In the genomic region with DNA sequence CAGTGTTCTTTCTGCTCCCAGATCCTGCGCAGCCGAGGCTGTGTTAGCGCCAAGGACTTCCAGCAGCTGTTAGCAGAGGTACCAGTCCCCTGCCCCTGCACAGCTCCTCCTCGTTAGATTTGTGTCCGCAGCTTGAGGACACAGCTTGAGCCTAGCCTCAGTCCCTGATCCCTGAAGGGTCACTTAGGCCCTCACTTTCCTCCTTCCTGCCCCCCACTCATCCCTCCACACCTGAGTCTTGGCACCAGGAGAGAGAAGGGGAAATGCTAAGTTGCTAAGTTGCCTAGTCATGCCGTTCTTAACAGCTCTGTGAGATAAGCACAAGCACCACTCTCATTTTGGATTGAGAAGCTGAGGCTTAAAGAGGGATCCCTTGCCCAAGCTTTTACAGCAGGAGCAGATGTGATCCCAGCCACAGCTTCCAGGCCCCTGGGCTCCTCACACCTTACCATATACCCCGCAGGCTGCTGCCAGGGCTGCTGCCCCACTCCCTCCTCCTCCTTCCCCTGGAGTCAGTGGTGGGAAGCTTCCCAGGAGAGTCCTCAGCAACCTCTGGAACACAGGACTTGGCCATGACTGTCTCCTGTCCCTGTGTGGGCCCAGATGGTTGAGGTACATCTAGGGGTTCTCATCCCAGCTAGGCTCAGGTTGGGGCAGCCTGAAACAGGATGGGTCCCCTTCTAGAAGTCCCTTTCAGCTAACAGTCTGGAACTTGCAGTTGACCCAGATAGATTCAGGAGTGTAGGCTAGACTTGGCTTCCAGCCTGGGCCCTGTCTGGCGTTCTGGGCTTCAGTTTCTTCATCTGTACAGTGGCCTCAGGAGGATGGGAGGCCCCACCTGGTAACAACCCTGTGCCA, we compare ENCODE assay signal across 8 cellular contexts. TPM values are rescaled to one million over a fixed set of nuclear protein-coding genes. Genes with fewer than 3 reads are reported as not detected.
DNase-seq lines count a peak whose midpoint lies in the region; ATAC-seq and TF ChIP-seq lines count a peak whose summit lies in the region.

No MANE protein-coding gene starts in this region.

- H3K4me1 ChIP-seq in fibroblast of lung (ENCODE audit: control insufficient read depth, extremely low read depth, insufficient read depth, low read length) (peaks cover 12% of the 10 kb centered on the region), gastrocnemius medialis (peaks cover 33 to 46% of the 10 kb centered on the region in 2 donors)

- peaks cover 21% of the 10 kb centered on the region for H3K79me2 ChIP-seq in fibroblast of lung (ENCODE audit: control insufficient read depth, insufficient read depth, low read length)

- DNase-seq in DMS 273 (lab: John Stamatoyannopoulos, UW; ENCODE audit: unreplicated experiment) (peak; percentile 47), DMS 273 treated with DMSO at 0.1 percent for 48 hours (lab: John Stamatoyannopoulos, UW) (no peak), SK-N-MC (ENCODE audit: low read depth, low spot score) (no peak), fibroblast of lung (ENCODE audit: low read depth in 2 of 2) (peak in 1 of 2 donors; percentile 12), gastrocnemius medialis (no peak), NCI-H2081 treated with DMSO at 0.1 percent for 48 hours (lab: John Stamatoyannopoulos, UW) (no peak), NCI-H187 (lab: John Stamatoyannopoulos, UW) (no peak)
- DNase-seq in activated CD4-positive, alpha-beta T cell treated with anti-CD3 and anti-CD28 coated beads for 48 hours, result no peak

- H3K27me3 ChIP-seq in fibroblast of lung (ENCODE audit: control insufficient read depth, insufficient read depth, low read length) (no peaks in the 10 kb centered on the region), gastrocnemius medialis (no peaks in the 10 kb centered on the region)

- peak overlapping the region; percentile 99 for H3K9ac ChIP-seq in SK-N-MC (ENCODE audit: insufficient read length)
- peak overlapping the region; percentile 77 for H3K9ac ChIP-seq in fibroblast of lung (ENCODE audit: insufficient read depth, low read length)

- H3K4me3 ChIP-seq in SK-N-MC (peak overlapping the region; percentile 96), fibroblast of lung (replicated peaks in 1 of 4; ENCODE audit: control extremely low read depth in 1 of 4, insufficient read depth in 1 of 4, low read depth in 3 of 4, low read length in 4 of 4) (peak overlapping the region; percentile 50 to 97 (median 84)), gastrocnemius medialis (peak overlapping the region; percentile 85 to 100 (median 91))

- H3K36me3 ChIP-seq in SK-N-MC (ENCODE audit: insufficient read depth, low read length) (no peaks in the 10 kb centered on the region), fibroblast of lung (ENCODE audit: control insufficient read depth, insufficient read depth, low read length) (peaks cover 8% of the 10 kb centered on the region), gastrocnemius medialis (no peaks in the 10 kb centered on the region)

- TF ChIP-seq CTCF in fibroblast of lung (conservative IDR thresholded peaks at IDR 0.05 in 1 of 2, IDR thresholded peaks at IDR 0.05 in 1 of 2; ENCODE audit: low read depth in 1 of 2, low read length in 2 of 2) (no peak), gastrocnemius medialis (IDR thresholded peaks at IDR 0.05 in 4 of 5, conservative IDR thresholded peaks at IDR 0.05 in 1 of 5) (no peak)

- no peaks in the 10 kb centered on the region for H4K20me1 ChIP-seq in fibroblast of lung (ENCODE audit: control insufficient read depth, extremely low read depth, insufficient read depth, low read length)

- intact Hi-C loops in gastrocnemius medialis (cut with DNase I; ENCODE audit: low total_unique reads), result loop anchor here (2.0 to 10.0 kb wide), 4 partner anchors 79 to 389 kb away; a partner anchor contains a TSS

- H3K27ac ChIP-seq in SK-N-MC, result no peak overlapping the region
- peak overlapping the region; percentile 97 for H3K27ac ChIP-seq in fibroblast of lung (ENCODE audit: insufficient read depth, low read length)
- H3K27ac ChIP-seq in gastrocnemius medialis, result peak overlapping the region; percentile 96 to 100 (median 98)

- H3K4me2 ChIP-seq in fibroblast of lung (ENCODE audit: extremely low read depth, insufficient read depth, low read length), result peak overlapping the region; percentile 100

- no peaks in the 10 kb centered on the region for H3K9me3 ChIP-seq in SK-N-MC (ENCODE audit: low read depth, low read length)
- no peaks in the 10 kb centered on the region for H3K9me3 ChIP-seq in fibroblast of lung (ENCODE audit: control insufficient read depth, insufficient read depth, low read depth, low read length)
- H3K9me3 ChIP-seq in gastrocnemius medialis, result no peaks in the 10 kb centered on the region

- peak overlapping the region; percentile 7 for H2AFZ ChIP-seq in fibroblast of lung (ENCODE audit: low read length)

- in situ Hi-C loops in gastrocnemius medialis (cut with MboI; ENCODE audit: low sequenced_read_pairs in 4 of 4), result loop anchor here in 1 of 4 donors (10.0 kb wide), 1 partner anchor 259 kb away; a partner anchor contains a TSS

- ATAC-seq in gastrocnemius medialis, result no peak

- TF ChIP-seq POLR2A in gastrocnemius medialis (IDR thresholded peaks at IDR 0.05), result no peak

RNA-seq across cellular contexts. Expression of a gene that starts 1.0 kb away (rescaled TPM):
- 7.2 and 9.6 TPM in 2 replicates for total RNA-seq in fibroblast of lung
- 4.6 and 5.2 TPM in 2 replicates for polyA plus RNA-seq in fibroblast of lung
- 7.0 and 9.7 TPM in 2 replicates for polyA plus RNA-seq in fibroblast of lung (2012)
- 7.5 and 19.3 TPM in 2 replicates for polyA minus RNA-seq in fibroblast of lung (ENCODE audit: low replicate concordance)
- total RNA-seq in gastrocnemius medialis, result 10 to 100 TPM in 1 of 4 donors, 1 to 10 TPM in 3; 3.2 to 11.7 (median 7.8) TPM

RNA-seq across cellular contexts. Expression of a gene that starts 4.5 kb away (rescaled TPM):
- total RNA-seq in fibroblast of lung (145 and 157 TPM in 2 replicates), gastrocnemius medialis (100 to 1,000 TPM; 123 to 175 (median 156) TPM)
- 149 and 196 TPM in 2 replicates for polyA plus RNA-seq in fibroblast of lung
- polyA plus RNA-seq in fibroblast of lung (2012), result 165 and 243 TPM in 2 replicates
- 45.4 and 47.1 TPM in 2 replicates for polyA minus RNA-seq in fibroblast of lung (ENCODE audit: low replicate concordance)

RNA-seq across cellular contexts. Expression of a gene that starts 9.8 kb away (rescaled TPM):
- 5.4 and 6.3 TPM in 2 replicates for total RNA-seq in fibroblast of lung
- 3.1 and 3.8 TPM in 2 replicates for polyA plus RNA-seq in fibroblast of lung
- 4.6 and 4.9 TPM in 2 replicates for polyA plus RNA-seq in fibroblast of lung (2012)
- 16.1 and 16.3 TPM in 2 replicates for polyA minus RNA-seq in fibroblast of lung (ENCODE audit: low replicate concordance)
- total RNA-seq in gastrocnemius medialis, result 1 to 10 TPM in 2 of 4 donors, under 1 TPM in 2; 0.53 to 1.5 (median 0.99) TPM
